8 cellular contexts compared by ENCODE assay signal in genomic region chr3:127629462-127630403, GRCh38. TPM values are rescaled to one million over a fixed set of nuclear protein-coding genes. Genes with fewer than 3 reads are reported as not detected.
DNase-seq lines count a peak whose midpoint lies in the region; ATAC-seq and TF ChIP-seq lines count a peak whose summit lies in the region.

No MANE protein-coding gene starts in this region.

- H3K27ac Mint-ChIP-seq in activated CD8-positive, alpha-beta T cell treated with anti-CD3 and anti-CD28 coated beads for 36 hours: no peak overlapping the region

- TF ChIP-seq CTCF in LNCaP clone FGC (IDR thresholded peaks at IDR 0.05; ENCODE audit: control insufficient read depth, extremely low read depth, insufficient read depth) (no peak), omental fat pad (IDR thresholded peaks at IDR 0.05) (no peak)
- TF ChIP-seq CTCF in activated CD8-positive, alpha-beta T cell treated with anti-CD3 and anti-CD28 coated beads for 36 hours (IDR thresholded peaks at IDR 0.05): no peak

- no peak overlapping the region for H3K27ac ChIP-seq in esophagus (ENCODE audit: low read depth in 2 of 2, low read length in 1 of 2)

- H3K9me3 ChIP-seq in esophagus (ENCODE audit: control insufficient read depth in 2 of 2, insufficient read depth in 1 of 2, low read depth in 1 of 2, low read length in 1 of 2): no peaks in the 10 kb centered on the region

- H3K36me3 ChIP-seq in esophagus (ENCODE audit: control insufficient read depth in 2 of 2, insufficient read depth in 2 of 2, low read length in 1 of 2): no peaks in the 10 kb centered on the region

- H3K4me3 ChIP-seq in LNCaP clone FGC (ENCODE audit: low read depth, low read length) (peak overlapping the region; percentile 90), esophagus (ENCODE audit: low read depth in 1 of 2, low read length in 2 of 2) (peak overlapping the region; percentile 43 to 45)

- 11 to 12% methylated on average over 64 to 65 of the region's 65 CpGs for WGBS in esophagus, 2 donors

- intact Hi-C loops in activated CD8-positive, alpha-beta T cell treated with anti-CD3 and anti-CD28 coated beads for 36 hours (cut with micrococcal nuclease): no loop called here

- DNase-seq in Daoy (ENCODE audit: low read depth): peak; percentile 31
- no peak for DNase-seq in LNCaP clone FGC (ENCODE audit: low read depth)
- DNase-seq in activated CD8-positive, alpha-beta T cell treated with anti-CD3 and anti-CD28 coated beads for 36 hours: peak; percentile 38
- DNase-seq in omental fat pad (ENCODE audit: low spot score): no peak
- no peak for DNase-seq in HPDE6-E6E7 (ENCODE audit: extremely low spot score)
- DNase-seq in activated CD4-positive, CD25-positive, alpha-beta regulatory T cell (lab: John Stamatoyannopoulos, UW): no peak

- H3K36me3 Mint-ChIP-seq in activated CD8-positive, alpha-beta T cell treated with anti-CD3 and anti-CD28 coated beads for 36 hours (ENCODE audit: low read depth): peaks cover 2% of the 10 kb centered on the region

- H3K4me1 Mint-ChIP-seq in activated CD8-positive, alpha-beta T cell treated with anti-CD3 and anti-CD28 coated beads for 36 hours (ENCODE audit: low read depth): peaks cover 30% of the 10 kb centered on the region

- H3K9me3 Mint-ChIP-seq in activated CD8-positive, alpha-beta T cell treated with anti-CD3 and anti-CD28 coated beads for 36 hours: peaks cover 1% of the 10 kb centered on the region

- CTCF ChIA-PET in activated CD8-positive, alpha-beta T cell treated with anti-CD3 and anti-CD28 coated beads for 36 hours (lab: Charles Lee): no interaction called here

- H3K4me1 ChIP-seq in esophagus (ENCODE audit: control insufficient read depth in 2 of 2, insufficient read depth in 2 of 2, low read length in 1 of 2): peaks cover 3 to 13% of the 10 kb centered on the region in 2 donors

- POLR2A ChIA-PET in activated CD8-positive, alpha-beta T cell treated with anti-CD3 and anti-CD28 coated beads for 36 hours (lab: Charles Lee): interaction anchor here (0.9 to 4.2 kb wide), 4 partner anchors 10 to 43 kb away, joined by 3 to 19 read pairs (median 4); partner anchors contain the start of genes ABTB1 and MCM2

- H3K4me3 Mint-ChIP-seq in activated CD8-positive, alpha-beta T cell treated with anti-CD3 and anti-CD28 coated beads for 36 hours: peak overlapping the region; percentile 65

- H3K27me3 Mint-ChIP-seq in activated CD8-positive, alpha-beta T cell treated with anti-CD3 and anti-CD28 coated beads for 36 hours: peaks cover 30% of the 10 kb centered on the region

- no peaks in the 10 kb centered on the region for H3K27me3 ChIP-seq in esophagus (ENCODE audit: control insufficient read depth in 1 of 2, insufficient read depth in 2 of 2, low read length in 2 of 2)

- ATAC-seq in activated CD8-positive, alpha-beta T cell treated with anti-CD3 and anti-CD28 coated beads for 36 hours: peak; percentile 37
- ATAC-seq in omental fat pad (ENCODE audit: low FRiP score) (peak; percentile 50), HG03571 (IDR thresholded peaks at IDR 0.05; ENCODE audit: unreplicated experiment) (no peak)

RNA-seq across cellular contexts. Expression of gene PODXL2, which starts 0.7 kb away (rescaled TPM):
- total RNA-seq in Daoy (2014; rRNA removed; shearing (Covaris generic)): 55.3 and 78.7 TPM in 2 replicates
- 1 to 10 TPM; 1.1 to 1.3 TPM for total RNA-seq in activated CD8-positive, alpha-beta T cell treated with anti-CD3 and anti-CD28 coated beads for 36 hours
- polyA plus RNA-seq in esophagus: 1 to 10 TPM; 2.5 to 3.6 TPM
- 1 to 10 TPM; 1.7 to 6.3 (median 2.9) TPM for total RNA-seq in omental fat pad

RNA-seq across cellular contexts. Expression of gene MCM2, which starts 31.5 kb away (rescaled TPM):
- total RNA-seq in Daoy (2014; rRNA removed; shearing (Covaris generic)): 249 and 286 TPM in 2 replicates
- 100 to 1,000 TPM; 289 to 302 TPM for total RNA-seq in activated CD8-positive, alpha-beta T cell treated with anti-CD3 and anti-CD28 coated beads for 36 hours
- polyA plus RNA-seq in esophagus: 10 to 100 TPM in 1 of 2 donors, 1 to 10 TPM in 1; 4.8 to 16.2 TPM
- 10 to 100 TPM in 1 of 4 donors, 1 to 10 TPM in 3; 2.7 to 10.4 (median 5.9) TPM for total RNA-seq in omental fat pad

RNA-seq across cellular contexts. Expression of gene TPRA1, which starts 39.2 kb away (rescaled TPM):
- 33.5 and 41.0 TPM in 2 replicates for total RNA-seq in Daoy (2014; rRNA removed; shearing (Covaris generic))
- 10 to 100 TPM; 26.6 to 28.0 TPM for total RNA-seq in activated CD8-positive, alpha-beta T cell treated with anti-CD3 and anti-CD28 coated beads for 36 hours
- 10 to 100 TPM; 20.2 to 22.1 TPM for polyA plus RNA-seq in esophagus
- total RNA-seq in omental fat pad: 10 to 100 TPM; 31.4 to 39.0 (median 33.5) TPM

RNA-seq across cellular contexts. Expression of gene ABTB1, which starts 43.0 kb away (rescaled TPM):
- 0.95 and 2.4 TPM in 2 replicates for total RNA-seq in Daoy (2014; rRNA removed; shearing (Covaris generic))
- total RNA-seq in activated CD8-positive, alpha-beta T cell treated with anti-CD3 and anti-CD28 coated beads for 36 hours: 10 to 100 TPM in 1 of 2 experiments, 1 to 10 TPM in 1; 9.7 to 10.6 TPM
- 10 to 100 TPM; 15.4 to 19.0 TPM for polyA plus RNA-seq in esophagus
- 100 to 1,000 TPM in 1 of 4 donors, 10 to 100 TPM in 3; 19.5 to 114 (median 28.7) TPM for total RNA-seq in omental fat pad

Comparison
In these comparisons a context has a peak if more than half of its experiments do, and no peak if none do; other contexts are left out.
1. DNase-seq: peak in Daoy (single experiment) and activated CD8-positive, alpha-beta T cell treated with anti-CD3 and anti-CD28 coated beads for 36 hours (single experiment); none in LNCaP clone FGC (single experiment), omental fat pad (single experiment), HPDE6-E6E7 (single experiment) and activated CD4-positive, CD25-positive, alpha-beta regulatory T cell (0 of 4).
2. RNA of gene MCM2, which starts 31.5 kb away (total RNA-seq): 289 to 302 TPM in activated CD8-positive, alpha-beta T cell treated with anti-CD3 and anti-CD28 coated beads for 36 hours and 249 to 286 TPM in Daoy; 2.7 to 10.4 TPM in omental fat pad; every median in the first group is over 10 times any median in the second.